ENCODE assay signal across 9 cellular contexts in the genomic region with DNA sequence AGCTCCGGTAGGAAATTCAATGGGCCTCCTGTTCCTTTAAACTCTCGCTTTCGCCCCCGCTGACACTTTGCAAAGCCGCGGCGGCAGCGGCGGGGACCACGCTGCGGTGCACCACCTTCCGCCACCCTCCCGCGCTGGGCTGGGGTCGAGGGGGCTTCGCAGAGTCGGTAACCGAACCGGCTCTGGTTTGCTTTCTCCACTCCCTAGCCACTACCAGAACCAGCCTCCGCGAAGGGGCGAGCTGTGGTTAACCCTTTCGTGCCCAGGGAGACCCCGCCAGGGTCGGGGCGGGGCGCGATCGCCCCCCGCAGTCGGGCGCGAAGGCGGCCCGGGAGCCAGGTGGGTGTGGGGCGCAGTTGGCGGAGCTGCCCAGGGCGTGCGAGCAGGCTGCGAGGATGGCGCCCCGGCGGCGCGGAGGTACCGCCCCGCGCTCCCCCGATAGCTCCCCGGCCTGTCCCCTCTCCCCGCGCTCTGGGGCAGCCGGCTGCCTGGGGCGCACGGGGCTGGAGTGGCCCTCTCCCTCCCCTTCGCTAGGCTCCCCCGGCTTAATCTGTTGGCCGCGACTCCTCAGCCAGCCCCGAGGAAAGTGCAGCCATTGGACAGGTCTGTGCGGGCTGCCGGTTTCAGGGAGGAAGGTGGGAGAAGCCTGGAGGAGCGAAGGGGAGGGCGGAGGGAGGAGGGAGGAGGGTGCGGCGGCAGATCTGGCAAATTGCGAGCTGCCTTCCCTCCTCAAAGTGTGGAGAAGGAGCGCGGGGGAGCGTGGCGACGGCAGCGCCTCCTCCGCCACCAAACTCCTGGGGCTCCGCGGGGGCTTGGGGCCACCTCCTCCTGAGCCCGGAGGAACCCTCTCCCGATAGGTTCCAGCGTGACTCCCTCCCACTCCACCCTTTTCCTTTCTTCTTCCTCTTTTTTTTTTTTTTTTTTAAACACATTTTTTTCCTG.
A peak's percentile ranks its signal among the peaks of the same experiment; 100 is the strongest.
DNase-seq lines count a peak whose midpoint lies in the region; ATAC-seq and TF ChIP-seq lines count a peak whose summit lies in the region.
"Had no signal": no experiment of that assay in that cellular context is flagged by ENCODE, and none has a peak within 500 bp of the region (broad histone marks: within the 10 kb centered on the region; RNA-seq: fewer than 3 reads in every experiment).

No MANE protein-coding gene starts in this region.

- TF ChIP-seq CTCF in coronary artery (IDR thresholded peaks at IDR 0.05) (no peak), GM10266 (IDR thresholded peaks at IDR 0.05; ENCODE audit: control insufficient read depth, insufficient read depth, low read depth, missing control alignments) (no peak)

- peak overlapping the region; percentile 92 to 99 for H3K27ac ChIP-seq in coronary artery

- H3K4me3 Mint-ChIP-seq in stimulated activated naive B cell treated with anti-CD40 and anti-IgM and Interleukin-4, amounts not matched to agents 10 μg/mL and 1 μg/mL and 100 μg/mL, for 72 hours = peak overlapping the region; percentile 81 to 85
- H3K4me3 Mint-ChIP-seq: CD4-positive, CD25-positive, alpha-beta regulatory T cell had no signal

- H3K27me3 Mint-ChIP-seq in stimulated activated naive B cell treated with anti-CD40 and anti-IgM and Interleukin-4, amounts not matched to agents 10 μg/mL and 1 μg/mL and 100 μg/mL, for 72 hours = peaks cover 38 to 52% of the 10 kb centered on the region in 2 donors

- H3K9me3 Mint-ChIP-seq in stimulated activated naive B cell treated with anti-CD40 and anti-IgM and Interleukin-4, amounts not matched to agents 10 μg/mL and 1 μg/mL and 100 μg/mL, for 72 hours = no peaks in the 10 kb centered on the region

- H3K27ac Mint-ChIP-seq in stimulated activated naive B cell treated with anti-CD40 and anti-IgM and Interleukin-4, amounts not matched to agents 10 μg/mL and 1 μg/mL and 100 μg/mL, for 72 hours = no peak overlapping the region
- H3K27ac Mint-ChIP-seq: CD4-positive, CD25-positive, alpha-beta regulatory T cell had no signal

- peak; percentile 72 for DNase-seq in DMS53 (lab: John Stamatoyannopoulos, UW)
- no peak for DNase-seq in DMS53 treated with DMSO at 0.1 percent for 48 hours (lab: John Stamatoyannopoulos, UW; ENCODE audit: unreplicated experiment)
- peak; percentile 36 for DNase-seq in NCI-H526 treated with DMSO at 0.1 percent for 48 hours (lab: John Stamatoyannopoulos, UW)
- peak; percentile 93 for DNase-seq in coronary artery (ENCODE audit: low spot score)
- peak; percentile 97 for DNase-seq in left kidney (ENCODE audit: low read depth, low spot score)
- DNase-seq in stimulated activated naive B cell treated with anti-CD40 and anti-IgM and Interleukin-4, amounts not matched to agents 10 μg/mL and 1 μg/mL and 100 μg/mL, for 72 hours = no peak
- DNase-seq in GM10266 (ENCODE audit: extremely low spot score) = no peak
- DNase-seq in NCI-H2107 (lab: John Stamatoyannopoulos, UW) = no peak
- DNase-seq: CD4-positive, CD25-positive, alpha-beta regulatory T cell had no signal

- H3K36me3 Mint-ChIP-seq in stimulated activated naive B cell treated with anti-CD40 and anti-IgM and Interleukin-4, amounts not matched to agents 10 μg/mL and 1 μg/mL and 100 μg/mL, for 72 hours = no peaks in the 10 kb centered on the region
- H3K36me3 Mint-ChIP-seq: CD4-positive, CD25-positive, alpha-beta regulatory T cell had no signal

- peak overlapping the region; percentile 98 for H3K4me3 ChIP-seq in coronary artery

- peak; percentile 26 to 36 for ATAC-seq in stimulated activated naive B cell treated with anti-CD40 and anti-IgM and Interleukin-4, amounts not matched to agents 10 μg/mL and 1 μg/mL and 100 μg/mL, for 72 hours (replicated peaks)

- peaks cover 11 to 27% of the 10 kb centered on the region in 2 donors for H3K4me1 Mint-ChIP-seq in stimulated activated naive B cell treated with anti-CD40 and anti-IgM and Interleukin-4, amounts not matched to agents 10 μg/mL and 1 μg/mL and 100 μg/mL, for 72 hours

Comparison
In these comparisons a context has a peak if more than half of its experiments do, and no peak if none do; other contexts are left out.
1. DNase-seq: peak in DMS53 (single experiment), NCI-H526 treated with DMSO at 0.1 percent for 48 hours (single experiment), coronary artery (single experiment) and left kidney (single experiment); none in DMS53 treated with DMSO at 0.1 percent for 48 hours (single experiment), stimulated activated naive B cell treated with anti-CD40 and anti-IgM and Interleukin-4, amounts not matched to agents 10 μg/mL and 1 μg/mL and 100 μg/mL, for 72 hours (single experiment), GM10266 (single experiment) and NCI-H2107 (single experiment).